8 cellular contexts compared by ENCODE assay signal in the genomic region with DNA sequence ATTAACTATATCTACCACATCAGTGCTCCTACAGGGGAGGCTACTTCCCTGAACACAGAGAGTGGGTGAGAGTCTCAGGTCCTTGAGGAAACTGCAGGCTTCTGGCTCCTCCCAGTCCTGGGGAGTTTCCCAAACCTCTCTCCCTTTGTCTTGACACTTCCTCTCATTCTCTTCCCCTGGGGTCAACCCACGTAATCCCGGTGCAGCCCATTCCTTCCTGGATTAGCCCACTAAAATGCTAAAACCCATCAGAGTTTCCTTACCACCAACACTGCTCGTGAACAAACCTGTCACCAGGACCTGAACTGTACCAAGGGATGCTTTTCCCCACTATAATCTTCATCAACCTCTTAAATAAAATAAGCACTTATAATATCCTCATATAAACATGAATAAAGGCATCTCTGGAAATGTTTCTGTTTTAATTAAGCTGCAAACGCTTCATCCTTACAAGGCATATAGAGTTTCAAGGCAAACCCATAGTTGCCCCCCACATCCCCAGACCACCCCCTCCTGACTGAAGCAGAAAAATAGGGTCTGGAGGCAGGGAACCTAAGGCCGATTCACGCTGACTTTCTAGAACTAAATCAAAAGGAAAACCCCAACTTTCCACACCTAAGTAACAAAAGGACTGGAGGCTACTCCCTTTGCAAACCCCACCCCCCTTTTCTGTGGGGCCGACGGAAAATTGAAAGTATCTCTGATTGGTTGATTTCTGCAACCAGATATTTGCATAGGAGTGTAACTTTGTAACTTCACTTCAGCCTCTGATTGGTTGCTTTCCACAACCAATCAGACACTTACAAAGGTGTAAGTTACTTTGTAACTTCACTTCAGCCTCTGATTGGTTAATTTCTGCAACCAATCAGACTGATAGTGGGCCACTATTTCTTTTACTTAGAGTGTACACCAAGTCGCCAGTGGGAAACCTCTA. TPM values are rescaled to one million over a fixed set of nuclear protein-coding genes. Genes with fewer than 3 reads are reported as not detected.
A peak's percentile ranks its signal among the peaks of the same experiment; 100 is the strongest.
DNase-seq lines count a peak whose midpoint lies in the region; ATAC-seq and TF ChIP-seq lines count a peak whose summit lies in the region.

No MANE protein-coding gene starts in this region.

- no peaks in the 10 kb centered on the region for H3K9me3 ChIP-seq in HUES48 (ENCODE audit: control insufficient read depth, insufficient read depth, low read length)
- H3K9me3 ChIP-seq in left ventricle myocardium inferior (replicated peaks): no peaks in the 10 kb centered on the region
- H3K9me3 ChIP-seq in subcutaneous abdominal adipose tissue (ENCODE audit: control insufficient read depth in 5 of 5, low read length in 5 of 5): no peaks in the 10 kb centered on the region

- POLR2A ChIA-PET in activated CD4-positive, alpha-beta T cell treated with anti-CD3 and anti-CD28 coated beads for 36 hours (lab: Charles Lee): interaction anchor here (0.6 to 2.4 kb wide), 6 partner anchors 17 to 47 kb away, joined by 3 to 14 read pairs (median 5); a partner anchor contains a TSS

- H3K4me1 Mint-ChIP-seq in activated CD4-positive, alpha-beta T cell treated with anti-CD3 and anti-CD28 coated beads for 36 hours: peaks cover 47% of the 10 kb centered on the region
- H3K4me1 Mint-ChIP-seq in activated T-cell treated with anti-CD3 and anti-CD28 coated beads, Interleukin-2, amount 50 U/mL, for 24 hours (ENCODE audit: low read depth): peaks cover 54% of the 10 kb centered on the region

- peak overlapping the region; percentile 34 for H3K27ac ChIP-seq in HUES48 (ENCODE audit: low read depth, low read length)
- H3K27ac ChIP-seq in left ventricle myocardium inferior (replicated peaks): peak overlapping the region; percentile 85
- H3K27ac ChIP-seq in subcutaneous abdominal adipose tissue (ENCODE audit: low read depth, low read length): peak overlapping the region; percentile 76

- H3K36me3 ChIP-seq in HUES48 (ENCODE audit: control insufficient read depth, insufficient read depth, low read length): no peaks in the 10 kb centered on the region
- H3K36me3 ChIP-seq in left ventricle myocardium inferior: no peaks in the 10 kb centered on the region
- no peaks in the 10 kb centered on the region for H3K36me3 ChIP-seq in subcutaneous abdominal adipose tissue (ENCODE audit: control insufficient read depth in 5 of 5, insufficient read depth in 5 of 5, low read length in 5 of 5)

- no peak overlapping the region for H3K9ac ChIP-seq in HUES48 (ENCODE audit: low read depth, low read length)
- H3K9ac ChIP-seq in subcutaneous abdominal adipose tissue (ENCODE audit: low read length in 5 of 5): no peak overlapping the region

- peak; percentile 83 for DNase-seq in activated CD4-positive, alpha-beta T cell treated with anti-CD3 and anti-CD28 coated beads for 36 hours
- DNase-seq in activated CD4-positive, alpha-beta T cell treated with anti-CD3 and anti-CD28 coated beads for 1 hour: no peak
- DNase-seq in activated T-cell treated with anti-CD3 and anti-CD28 coated beads, Interleukin-2, amount 50 U/mL, for 24 hours: peak; percentile 38
- DNase-seq in left ventricle myocardium inferior: no peak
- no peak for DNase-seq in NCI-H748 treated with DMSO at 0.1 percent for 48 hours (lab: John Stamatoyannopoulos, UW)

- no peaks in the 10 kb centered on the region for H3K9me3 Mint-ChIP-seq in activated CD4-positive, alpha-beta T cell treated with anti-CD3 and anti-CD28 coated beads for 36 hours (ENCODE audit: low read depth)
- no peaks in the 10 kb centered on the region for H3K9me3 Mint-ChIP-seq in activated T-cell treated with anti-CD3 and anti-CD28 coated beads, Interleukin-2, amount 50 U/mL, for 24 hours

- H3K4me1 ChIP-seq in HUES48 (ENCODE audit: control insufficient read depth, insufficient read depth, low read length) (peaks cover 15% of the 10 kb centered on the region), left ventricle myocardium inferior (peaks cover 39% of the 10 kb centered on the region), subcutaneous abdominal adipose tissue (ENCODE audit: control insufficient read depth in 5 of 5, insufficient read depth in 5 of 5, low read length in 5 of 5) (peaks cover 3 to 38% (median 30%) of the 10 kb centered on the region in 5 donors)

- H3K4me3 Mint-ChIP-seq in activated CD4-positive, alpha-beta T cell treated with anti-CD3 and anti-CD28 coated beads for 36 hours: peak overlapping the region; percentile 39
- H3K4me3 Mint-ChIP-seq in activated T-cell treated with anti-CD3 and anti-CD28 coated beads, Interleukin-2, amount 50 U/mL, for 24 hours: peak overlapping the region; percentile 65

- H3K27me3 Mint-ChIP-seq in activated CD4-positive, alpha-beta T cell treated with anti-CD3 and anti-CD28 coated beads for 36 hours: no peaks in the 10 kb centered on the region
- H3K27me3 Mint-ChIP-seq in activated T-cell treated with anti-CD3 and anti-CD28 coated beads, Interleukin-2, amount 50 U/mL, for 24 hours: no peaks in the 10 kb centered on the region

- H3K27ac Mint-ChIP-seq in activated CD4-positive, alpha-beta T cell treated with anti-CD3 and anti-CD28 coated beads for 36 hours: peak overlapping the region; percentile 92
- peak overlapping the region; percentile 87 for H3K27ac Mint-ChIP-seq in activated T-cell treated with anti-CD3 and anti-CD28 coated beads, Interleukin-2, amount 50 U/mL, for 24 hours

- ATAC-seq in activated CD4-positive, alpha-beta T cell treated with anti-CD3 and anti-CD28 coated beads for 36 hours: peak; percentile 30
- no peak for ATAC-seq in GM18907 (IDR thresholded peaks at IDR 0.05; ENCODE audit: unreplicated experiment)

- CTCF ChIA-PET in activated CD4-positive, alpha-beta T cell treated with anti-CD3 and anti-CD28 coated beads for 36 hours (lab: Charles Lee): interaction anchor here (0.5 to 3.6 kb wide), 31 partner anchors 7 to 1041 kb away, joined by 3 to 66 read pairs (median 7); a partner anchor contains a TSS

- intact Hi-C loops in activated CD4-positive, alpha-beta T cell treated with anti-CD3 and anti-CD28 coated beads for 36 hours (cut with DNase I, micrococcal nuclease): loop anchor here (1.0 to 5.0 kb wide), 11 partner anchors 14 to 429 kb away; a partner anchor contains a TSS
- intact Hi-C loops in left ventricle myocardium inferior (cut with micrococcal nuclease): no loop called here

- no peak for TF ChIP-seq CTCF in left ventricle myocardium inferior (IDR thresholded peaks at IDR 0.05; ENCODE audit: borderline replicate concordance)

- H3K4me3 ChIP-seq in HUES48 (ENCODE audit: low read depth, low read length): 0 out of 2 replicates have a peak overlapping the region, but pooled peaks have one; percentile 18
- H3K4me3 ChIP-seq in left ventricle myocardium inferior: peak overlapping the region; percentile 32
- H3K4me3 ChIP-seq in subcutaneous abdominal adipose tissue (ENCODE audit: low read depth in 1 of 5, low read length in 5 of 5): no peak overlapping the region

- H3K36me3 Mint-ChIP-seq in activated CD4-positive, alpha-beta T cell treated with anti-CD3 and anti-CD28 coated beads for 36 hours (ENCODE audit: low read depth): peaks cover 3% of the 10 kb centered on the region
- H3K36me3 Mint-ChIP-seq in activated T-cell treated with anti-CD3 and anti-CD28 coated beads, Interleukin-2, amount 50 U/mL, for 24 hours (ENCODE audit: low read depth): peaks cover 1% of the 10 kb centered on the region

- peaks cover 10% of the 10 kb centered on the region for H3K27me3 ChIP-seq in HUES48 (ENCODE audit: control insufficient read depth, insufficient read depth, low read length)
- no peaks in the 10 kb centered on the region for H3K27me3 ChIP-seq in left ventricle myocardium inferior (ENCODE audit: low read depth)
- H3K27me3 ChIP-seq in subcutaneous abdominal adipose tissue (ENCODE audit: control insufficient read depth in 5 of 5, insufficient read depth in 4 of 5, low read length in 5 of 5): no peaks in the 10 kb centered on the region

RNA-seq across cellular contexts. Expression of a gene that starts 19.0 kb away (rescaled TPM):
- 1,000 to 10,000 TPM; 2,345 to 2,742 TPM for total RNA-seq in activated CD4-positive, alpha-beta T cell treated with anti-CD3 and anti-CD28 coated beads for 36 hours
- 400 TPM for total RNA-seq in left ventricle myocardium inferior

RNA-seq across cellular contexts. Expression of a gene that starts 43.6 kb away (rescaled TPM):
- total RNA-seq in activated CD4-positive, alpha-beta T cell treated with anti-CD3 and anti-CD28 coated beads for 36 hours: 10 to 100 TPM; 37.2 to 42.2 TPM
- 0.49 TPM for total RNA-seq in left ventricle myocardium inferior

RNA-seq across cellular contexts. Expression of a gene that starts 46.5 kb away (rescaled TPM):
- total RNA-seq in activated CD4-positive, alpha-beta T cell treated with anti-CD3 and anti-CD28 coated beads for 36 hours: 10 to 100 TPM; 78.1 to 98.5 TPM
- 90.2 TPM for total RNA-seq in left ventricle myocardium inferior

Comparison
In these comparisons a context has a peak if more than half of its experiments do, and no peak if none do; other contexts are left out.
1. DNase-seq: peak in activated CD4-positive, alpha-beta T cell treated with anti-CD3 and anti-CD28 coated beads for 36 hours (single experiment) and activated T-cell treated with anti-CD3 and anti-CD28 coated beads, Interleukin-2, amount 50 U/mL, for 24 hours (single experiment); none in activated CD4-positive, alpha-beta T cell treated with anti-CD3 and anti-CD28 coated beads for 1 hour (single experiment), left ventricle myocardium inferior (single experiment) and NCI-H748 treated with DMSO at 0.1 percent for 48 hours (single experiment).
2. H3K27ac ChIP-seq: peak in every context shown above with its lines; median percentile 85 in left ventricle myocardium inferior; 76 in subcutaneous abdominal adipose tissue; 34 in HUES48.
3. H3K4me3 ChIP-seq: peak in HUES48 (single experiment) and left ventricle myocardium inferior (single experiment); none in subcutaneous abdominal adipose tissue (0 of 5).
4. RNA of a gene that starts 43.6 kb away (total RNA-seq): 37.2 to 42.2 TPM in activated CD4-positive, alpha-beta T cell treated with anti-CD3 and anti-CD28 coated beads for 36 hours; 0.49 TPM in left ventricle myocardium inferior (single experiment); every median in the first group is over 10 times any median in the second.